ENCODE assay signal across 1 cellular context in genomic region chr21:45390831-45391742, GRCh38.
TF ChIP-seq lines count a peak whose summit lies in the region.

No MANE protein-coding gene starts in this region.

TF ChIP-seq in IMR-90, 13 proteins besides CTCF, POLR2A, EP300 and RAD21 (continued from another document):
- TF ChIP-seq SMC3 (IDR thresholded peaks at IDR 0.05; ENCODE audit: low read depth, low read length): no peak
- no peak for TF ChIP-seq BHLHE40 (IDR thresholded peaks at IDR 0.05; ENCODE audit: low read depth, low read length)
- TF ChIP-seq RCOR1 (IDR thresholded peaks at IDR 0.05; ENCODE audit: insufficient replicate concordance, low read length): no peak
- TF ChIP-seq USF2 (IDR thresholded peaks at IDR 0.05; ENCODE audit: low read depth, low read length): no peak
- no peak for TF ChIP-seq NFE2L2 (IDR thresholded peaks at IDR 0.05; ENCODE audit: low read depth, low read length)
- no peak for TF ChIP-seq RFX5 (IDR thresholded peaks at IDR 0.05; ENCODE audit: low read depth, low read length)
- TF ChIP-seq MAFK (IDR thresholded peaks at IDR 0.05; ENCODE audit: low read depth, low read length): no peak
- no peak for TF ChIP-seq MXI1 (IDR thresholded peaks at IDR 0.05; ENCODE audit: borderline replicate concordance, low read depth, low read length)
- TF ChIP-seq FOS (IDR thresholded peaks at IDR 0.05; ENCODE audit: low read depth, low read length): no peak
- no peak for TF ChIP-seq CEBPB (IDR thresholded peaks at IDR 0.05; ENCODE audit: low read depth, low read length)
- TF ChIP-seq CHD1 (IDR thresholded peaks at IDR 0.05; ENCODE audit: low read depth, low read length): no peak
